In the genomic region with DNA sequence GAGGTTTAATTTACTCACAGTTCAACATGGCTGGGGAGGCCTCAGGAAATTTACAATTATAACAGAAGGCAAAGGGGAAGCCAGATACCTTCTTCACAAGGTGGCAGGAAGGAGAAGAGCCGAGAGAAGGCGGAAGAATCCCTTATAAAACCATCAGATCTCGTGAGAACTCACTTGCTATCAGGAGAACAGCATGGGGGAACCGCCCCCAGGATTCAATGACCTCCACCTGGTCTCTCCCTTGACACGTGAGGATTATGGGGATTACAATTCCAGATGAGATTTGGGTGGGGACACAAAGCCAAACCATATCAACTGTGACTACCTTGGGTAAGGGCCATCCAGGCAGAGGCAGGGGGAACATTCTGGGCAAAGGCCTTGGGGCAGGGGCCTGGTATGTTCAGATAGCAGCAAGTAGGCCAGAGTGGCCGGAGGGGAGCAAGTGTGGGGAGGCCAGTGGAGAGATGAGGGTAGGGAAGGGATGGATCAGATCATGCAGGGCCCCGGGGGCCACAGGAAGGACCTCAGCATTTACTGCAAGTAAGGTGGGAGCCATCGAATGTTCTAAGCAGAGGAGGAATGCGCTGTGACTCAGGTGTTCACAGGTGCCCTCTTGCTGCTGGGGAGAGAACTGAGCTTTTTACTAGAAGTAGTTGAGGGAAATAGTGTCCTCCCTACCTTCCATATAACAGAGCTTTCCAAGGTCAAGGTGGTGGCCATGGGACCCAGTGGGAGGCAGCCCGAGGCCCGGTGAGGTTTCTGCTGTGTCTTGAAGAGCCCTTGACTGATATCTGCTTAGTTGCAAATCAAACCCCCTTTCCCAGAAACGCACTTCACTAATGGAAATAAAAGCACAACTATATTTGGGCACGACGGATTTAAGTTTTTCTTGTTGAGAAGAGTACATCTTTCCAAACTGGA, we compare ENCODE assay signal across 15 cellular contexts. TPM values are rescaled to one million over a fixed set of nuclear protein-coding genes. Genes with fewer than 3 reads are reported as not detected.
DNase-seq lines count a peak whose midpoint lies in the region; ATAC-seq and TF ChIP-seq lines count a peak whose summit lies in the region.
"Had no signal": no experiment of that assay in that cellular context is flagged by ENCODE, and none has a peak within 500 bp of the region (broad histone marks: within the 10 kb centered on the region; RNA-seq: fewer than 3 reads in every experiment).

No MANE protein-coding gene starts in this region.

- H3K4me3 Mint-ChIP-seq in activated CD4-positive, alpha-beta T cell treated with anti-CD3 and anti-CD28 coated beads for 36 hours, result no peak overlapping the region
- peak overlapping the region; percentile 17 for H3K4me3 Mint-ChIP-seq in type B pancreatic cell

- CTCF ChIA-PET in activated CD4-positive, alpha-beta T cell treated with anti-CD3 and anti-CD28 coated beads for 36 hours (lab: Charles Lee), result interaction anchor here (0.6 to 0.8 kb wide), 3 partner anchors 107 to 229 kb away, joined by 3 read pairs; partner anchors contain the start of gene PRKCSH

- H3K9me3 Mint-ChIP-seq in activated CD4-positive, alpha-beta T cell treated with anti-CD3 and anti-CD28 coated beads for 36 hours (ENCODE audit: low read depth), result no peaks in the 10 kb centered on the region
- H3K9me3 Mint-ChIP-seq in type B pancreatic cell, result no peaks in the 10 kb centered on the region

- peaks cover 20% of the 10 kb centered on the region for H3K4me1 ChIP-seq in foreskin keratinocyte

- no peak overlapping the region for H3K27ac ChIP-seq in foreskin keratinocyte
- H3K27ac ChIP-seq: testis had no signal

- H3K27me3 ChIP-seq in foreskin keratinocyte, result no peaks in the 10 kb centered on the region
- H3K27me3 ChIP-seq: testis had no signal

- H3K36me3 Mint-ChIP-seq in activated CD4-positive, alpha-beta T cell treated with anti-CD3 and anti-CD28 coated beads for 36 hours (ENCODE audit: low read depth), result no peaks in the 10 kb centered on the region
- peaks cover 5% of the 10 kb centered on the region for H3K36me3 Mint-ChIP-seq in type B pancreatic cell

- intact Hi-C loops in activated CD4-positive, alpha-beta T cell treated with anti-CD3 and anti-CD28 coated beads for 36 hours (cut with DNase I, micrococcal nuclease), result no loop called here

- peak; percentile 44 for TF ChIP-seq CTCF in foreskin keratinocyte (conservative IDR thresholded peaks at IDR 0.05)
- no peak for TF ChIP-seq CTCF in type B pancreatic cell (conservative IDR thresholded peaks at IDR 0.05)

- H3K27me3 Mint-ChIP-seq in activated CD4-positive, alpha-beta T cell treated with anti-CD3 and anti-CD28 coated beads for 36 hours, result peaks cover 12% of the 10 kb centered on the region
- no peaks in the 10 kb centered on the region for H3K27me3 Mint-ChIP-seq in type B pancreatic cell

- ATAC-seq in activated CD4-positive, alpha-beta T cell treated with anti-CD3 and anti-CD28 coated beads for 36 hours, result no peak
- ATAC-seq in foreskin keratinocyte, result no peak
- no peak for ATAC-seq in HG02970 (IDR thresholded peaks at IDR 0.05; ENCODE audit: low FRiP score, unreplicated experiment)
- ATAC-seq: left ventricle myocardium superior had no signal

- peak; percentile 13 for DNase-seq in activated CD4-positive, alpha-beta T cell treated with anti-CD3 and anti-CD28 coated beads for 36 hours
- DNase-seq in activated CD4-positive, alpha-beta T cell treated with anti-CD3 and anti-CD28 coated beads, Interleukin-2, amount 50 U/mL, for 1 hour, result no peak
- DNase-seq in NCI-H82 (lab: John Stamatoyannopoulos, UW) (peak; percentile 80), foreskin keratinocyte (no peak), type B pancreatic cell (ENCODE audit: extremely low spot score, unreplicated experiment) (no peak), dedifferentiated amniotic fluid mesenchymal stem cell (ENCODE audit: extremely low spot score) (no peak), SHP77 treated with DMSO at 0.1 percent for 48 hours (lab: John Stamatoyannopoulos, UW) (no peak)
- DNase-seq: ACHN; activated CD8-positive, alpha-beta memory T cell treated with anti-CD3 and anti-CD28 coated beads for 24 hours; DMS 273 treated with DMSO at 0.1 percent for 48 hours; left ventricle myocardium superior; T1000; testis had no signal

- POLR2A ChIA-PET in activated CD4-positive, alpha-beta T cell treated with anti-CD3 and anti-CD28 coated beads for 36 hours (lab: Charles Lee), result no interaction called here

- H3K27ac Mint-ChIP-seq in activated CD4-positive, alpha-beta T cell treated with anti-CD3 and anti-CD28 coated beads for 36 hours, result no peak overlapping the region
- peak overlapping the region; percentile 77 for H3K27ac Mint-ChIP-seq in type B pancreatic cell

- H3K4me1 Mint-ChIP-seq in activated CD4-positive, alpha-beta T cell treated with anti-CD3 and anti-CD28 coated beads for 36 hours, result peaks cover 15% of the 10 kb centered on the region
- H3K4me1 Mint-ChIP-seq in type B pancreatic cell (ENCODE audit: unreplicated experiment), result peaks cover 33% of the 10 kb centered on the region

RNA-seq across cellular contexts. Expression of gene RAB3D, which starts 18.0 kb away (rescaled TPM):
- 1 to 10 TPM; 7.5 to 8.9 TPM for total RNA-seq in activated CD4-positive, alpha-beta T cell treated with anti-CD3 and anti-CD28 coated beads for 36 hours
- total RNA-seq in foreskin keratinocyte (25.2 and 26.9 TPM in 2 replicates), type B pancreatic cell (ENCODE audit: low replicate concordance) (45.3 and 77.5 TPM in 2 replicates)
- 12.4 and 12.7 TPM in 2 replicates for polyA plus RNA-seq in foreskin keratinocyte

RNA-seq across cellular contexts. Expression of gene TMEM205, which starts 24.6 kb away (rescaled TPM):
- 10 to 100 TPM; 28.0 to 32.6 TPM for total RNA-seq in activated CD4-positive, alpha-beta T cell treated with anti-CD3 and anti-CD28 coated beads for 36 hours
- 58.4 and 59.5 TPM in 2 replicates for total RNA-seq in foreskin keratinocyte
- polyA plus RNA-seq in foreskin keratinocyte, result 95.1 and 98.9 TPM in 2 replicates
- total RNA-seq in type B pancreatic cell (ENCODE audit: low replicate concordance), result 58.6 and 68.3 TPM in 2 replicates

RNA-seq across cellular contexts. Expression of gene CCDC159, which starts 24.9 kb away (rescaled TPM):
- 10 to 100 TPM; 15.3 to 18.0 TPM for total RNA-seq in activated CD4-positive, alpha-beta T cell treated with anti-CD3 and anti-CD28 coated beads for 36 hours
- 5.4 and 6.3 TPM in 2 replicates for total RNA-seq in foreskin keratinocyte
- polyA plus RNA-seq in foreskin keratinocyte, result 5.6 and 9.4 TPM in 2 replicates
- 9.6 and 12.1 TPM in 2 replicates for total RNA-seq in type B pancreatic cell (ENCODE audit: low replicate concordance)

RNA-seq across cellular contexts. Expression of gene TSPAN16, which starts 25.5 kb away (rescaled TPM):
- not detected for total RNA-seq in activated CD4-positive, alpha-beta T cell treated with anti-CD3 and anti-CD28 coated beads for 36 hours
- total RNA-seq in foreskin keratinocyte, result not detected in 2 replicates
- polyA plus RNA-seq in foreskin keratinocyte, result not detected in 2 replicates
- not detected in 2 replicates for total RNA-seq in type B pancreatic cell (ENCODE audit: low replicate concordance)
- total RNA-seq: left ventricle myocardium superior, RPMI7951 had no signal

RNA-seq across cellular contexts. Expression of gene PLPPR2, which starts 33.8 kb away (rescaled TPM):
- total RNA-seq in activated CD4-positive, alpha-beta T cell treated with anti-CD3 and anti-CD28 coated beads for 36 hours, result 1 to 10 TPM; 2.1 to 2.2 TPM
- 8.7 and 9.4 TPM in 2 replicates for total RNA-seq in foreskin keratinocyte
- polyA plus RNA-seq in foreskin keratinocyte, result 10.4 and 12.2 TPM in 2 replicates
- 11.1 and 15.9 TPM in 2 replicates for total RNA-seq in type B pancreatic cell (ENCODE audit: low replicate concordance)

Comparison
In these comparisons a context has a peak if more than half of its experiments do, and no peak if none do; other contexts are left out.
1. DNase-seq: peak in activated CD4-positive, alpha-beta T cell treated with anti-CD3 and anti-CD28 coated beads for 36 hours (single experiment) and NCI-H82 (single experiment); none in activated CD4-positive, alpha-beta T cell treated with anti-CD3 and anti-CD28 coated beads, Interleukin-2, amount 50 U/mL, for 1 hour (single experiment), foreskin keratinocyte (0 of 2), type B pancreatic cell (single experiment), dedifferentiated amniotic fluid mesenchymal stem cell (single experiment) and SHP77 treated with DMSO at 0.1 percent for 48 hours (single experiment).